12 cellular contexts compared by ENCODE assay signal in genomic region chr10:46262906-46263560, GRCh38. TPM values are rescaled to one million over a fixed set of nuclear protein-coding genes. Genes with fewer than 3 reads are reported as not detected.
DNase-seq lines count a peak whose midpoint lies in the region; ATAC-seq and TF ChIP-seq lines count a peak whose summit lies in the region.
"Not testable (repeated sequence)": the region's sequence is repeated elsewhere in the genome, so short reads cannot be mapped to it uniquely, and the experiment has no call there.
"Had no signal": no experiment of that assay in that cellular context is flagged by ENCODE, and none has a peak within 500 bp of the region (broad histone marks: within the 10 kb centered on the region; RNA-seq: fewer than 3 reads in every experiment).

No MANE protein-coding gene starts in this region.

- H3K36me3 Mint-ChIP-seq in T-helper 17 cell (ENCODE audit: low read depth); stimulated activated effector memory CD8-positive, alpha-beta T cell treated with anti-CD3 and anti-CD28 coated beads, Interleukin-12 subunit alpha, Interleukin-12 subunit beta, amount 100 ng/mL, for 72 hours: not testable (repeated sequence)
- H3K36me3 Mint-ChIP-seq in naive thymus-derived CD8-positive, alpha-beta T cell = peaks cover 5 to 48% (median 24%) of the 10 kb centered on the region in 3 donors

- not testable (repeated sequence) for H3K27me3 ChIP-seq in right atrium auricular region

- not testable (repeated sequence) for TF ChIP-seq CTCF in right atrium auricular region (IDR thresholded peaks at IDR 0.05)

- ATAC-seq in T-helper 17 cell; naive thymus-derived CD8-positive, alpha-beta T cell; stimulated activated effector memory CD8-positive, alpha-beta T cell treated with anti-CD3 and anti-CD28 coated beads, Interleukin-12 subunit alpha, Interleukin-12 subunit beta, amount 100 ng/mL, for 72 hours: not testable (repeated sequence)

- not testable (repeated sequence) for H3K4me1 ChIP-seq in right atrium auricular region

- not testable (repeated sequence) for H3K27me3 Mint-ChIP-seq in T-helper 17 cell; naive thymus-derived CD8-positive, alpha-beta T cell

- not testable (repeated sequence) for H3K9me3 ChIP-seq in T-helper 17 cell (ENCODE audit: control insufficient read depth, low read length, poor library complexity, severe bottlenecking); right atrium auricular region

- H3K27ac ChIP-seq in right atrium auricular region = not testable (repeated sequence)

- not testable (repeated sequence) for DNase-seq in T-helper 17 cell; naive thymus-derived CD8-positive, alpha-beta T cell
- DNase-seq in activated naive CD4-positive, alpha-beta T cell treated with Interleukin-2 at 50 U/mL for 16 hours = peak; percentile 0
- peak; percentile 55 for DNase-seq in right atrium auricular region (ENCODE audit: low spot score)
- peak in 1 of 2 donors; percentile 36 for DNase-seq in stimulated activated effector memory CD8-positive, alpha-beta T cell treated with anti-CD3 and anti-CD28 coated beads, Interleukin-12 subunit alpha, Interleukin-12 subunit beta, amount 100 ng/mL, for 72 hours (ENCODE audit: low spot score in 2 of 2)

- not testable (repeated sequence) for H3K4me3 Mint-ChIP-seq in T-helper 17 cell; stimulated activated effector memory CD8-positive, alpha-beta T cell treated with anti-CD3 and anti-CD28 coated beads, Interleukin-12 subunit alpha, Interleukin-12 subunit beta, amount 100 ng/mL, for 72 hours
- peak overlapping the region in 1 of 10 donors; percentile 40 for H3K4me3 Mint-ChIP-seq in naive thymus-derived CD8-positive, alpha-beta T cell

- POLR2A ChIA-PET in naive thymus-derived CD8-positive, alpha-beta T cell (lab: Charles Lee) = not testable (repeated sequence)

- H3K4me1 Mint-ChIP-seq in T-helper 17 cell = peaks cover 22% of the 10 kb centered on the region
- peaks cover 33 to 59% (median 41%) of the 10 kb centered on the region in 4 donors for H3K4me1 Mint-ChIP-seq in naive thymus-derived CD8-positive, alpha-beta T cell
- peaks cover 10% of the 10 kb centered on the region for H3K4me1 Mint-ChIP-seq in stimulated activated effector memory CD8-positive, alpha-beta T cell treated with anti-CD3 and anti-CD28 coated beads, Interleukin-12 subunit alpha, Interleukin-12 subunit beta, amount 100 ng/mL, for 72 hours

- not testable (repeated sequence) for H3K36me3 ChIP-seq in right atrium auricular region

- not testable (repeated sequence) for H3K4me3 ChIP-seq in right atrium auricular region

- H3K9me3 Mint-ChIP-seq in naive thymus-derived CD8-positive, alpha-beta T cell; stimulated activated effector memory CD8-positive, alpha-beta T cell treated with anti-CD3 and anti-CD28 coated beads, Interleukin-12 subunit alpha, Interleukin-12 subunit beta, amount 100 ng/mL, for 72 hours: not testable (repeated sequence)

- H3K27ac Mint-ChIP-seq in T-helper 17 cell = peak overlapping the region; percentile 90
- peak overlapping the region in 8 of 10 donors; percentile 17 to 89 (median 66) for H3K27ac Mint-ChIP-seq in naive thymus-derived CD8-positive, alpha-beta T cell
- peak overlapping the region; percentile 75 for H3K27ac Mint-ChIP-seq in stimulated activated effector memory CD8-positive, alpha-beta T cell treated with anti-CD3 and anti-CD28 coated beads, Interleukin-12 subunit alpha, Interleukin-12 subunit beta, amount 100 ng/mL, for 72 hours

RNA-seq across cellular contexts. Expression of gene ANTXRL, which starts 23.8 kb away (rescaled TPM):
- total RNA-seq in T-helper 17 cell (not detected), right atrium auricular region (not detected)
- total RNA-seq in naive thymus-derived CD8-positive, alpha-beta T cell = not detected
- polyA plus RNA-seq in naive thymus-derived CD8-positive, alpha-beta T cell = not detected
- total RNA-seq: A673; CD8-positive, alpha-beta memory T cell; GM12878; GM23248; H1; H7 had no signal
- polyA plus RNA-seq: BJ; CD8-positive, alpha-beta memory T cell; GM12878; GM23248; H1 had no signal
